Comparison of ENCODE assay signal across 23 cellular contexts in the genomic region with DNA sequence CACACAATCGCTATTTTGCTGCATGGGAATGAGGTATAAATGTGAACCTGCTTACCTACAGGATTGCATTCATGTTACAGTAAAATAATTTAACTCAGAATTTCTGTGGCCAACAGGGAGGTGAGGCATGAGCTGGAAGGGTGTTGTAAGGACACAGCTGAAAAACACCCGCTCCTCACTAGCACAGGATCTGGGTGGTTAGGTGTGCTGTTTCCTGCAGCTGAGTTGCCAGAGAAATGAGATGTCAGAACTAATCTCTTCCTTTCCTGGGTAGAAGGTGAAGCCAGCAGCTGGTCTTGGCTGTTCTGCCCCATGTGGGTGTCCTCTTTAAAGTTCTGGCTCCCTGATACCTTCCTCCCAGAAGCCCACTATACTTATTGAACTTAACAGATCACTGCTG.
"Had no signal": no experiment of that assay in that cellular context is flagged by ENCODE, and none has a peak within 500 bp of the region (broad histone marks: within the 10 kb centered on the region; RNA-seq: fewer than 3 reads in every experiment).

No MANE protein-coding gene starts in this region.

- H3K36me3 ChIP-seq: neural progenitor cell, ovary, right lobe of liver had no signal

- FAIRE-seq: bronchial epithelial cell had no signal

- H3K9me3 ChIP-seq: mucosa of descending colon, ovary, psoas muscle, right lobe of liver, testis had no signal

- H3K27ac Mint-ChIP-seq: activated CD4-positive, alpha-beta T cell treated with anti-CD3 and anti-CD28 coated beads, Interleukin-2, amount 10 ng/mL, durations not matched to agents 7 days and 5 days; activated CD8-positive, alpha-beta T cell treated with anti-CD3 and anti-CD28 coated beads, Interleukin-2, amount 10 ng/mL, durations not matched to agents 7 days and 5 days; activated T-cell treated with anti-CD3 and anti-CD28 coated beads, Interleukin-2, amount 50 U/mL, for 24 hours; activated T-helper 2 cell treated with anti-CD3 and anti-CD28 coated beads, Interferon-gamma antibody, Interleukin-2, Interleukin-4, amounts not matched to agents 10 μg/mL and 5 μg/mL and 100 μg/mL, durations not matched to agents 14 hours and 24 hours and 36 hours; naive thymus-derived CD4-positive, alpha-beta T cell; neural progenitor cell; stimulated activated effector memory CD8-positive, alpha-beta T cell treated with anti-CD3 and anti-CD28 coated beads, Interleukin-12 subunit alpha, Interleukin-12 subunit beta, amount 100 ng/mL, for 72 hours; T-helper 1 cell treated with Interleukin-12 subunit alpha and Interleukin-12 subunit beta and Interleukin-4 antibody, amounts not matched to agents 30 μg/mL and 1 μg/mL, for 36 hours had no signal

- H3K4me2 ChIP-seq: neural progenitor cell had no signal

- H3K4me3 ChIP-seq: dorsolateral prefrontal cortex, mucosa of descending colon, neural progenitor cell, ovary, psoas muscle, right lobe of liver, testis had no signal

- ATAC-seq: activated CD4-positive, CD25-positive, alpha-beta regulatory T cell treated with anti-CD3 and anti-CD28 coated beads, Interleukin-2, amount 50 U/mL, for 24 hours; activated CD8-positive, alpha-beta T cell treated with anti-CD3 and anti-CD28 coated beads, Interleukin-2, amount 10 ng/mL, durations not matched to agents 7 days and 5 days; left lobe of liver; mucosa of descending colon; naive thymus-derived CD4-positive, alpha-beta T cell; psoas muscle; right lobe of liver; stimulated activated effector memory CD8-positive, alpha-beta T cell treated with anti-CD3 and anti-CD28 coated beads, Interleukin-12 subunit alpha, Interleukin-12 subunit beta, amount 100 ng/mL, for 72 hours had no signal

- H3K9me3 Mint-ChIP-seq: activated CD4-positive, alpha-beta T cell treated with anti-CD3 and anti-CD28 coated beads, Interleukin-2, amount 10 ng/mL, durations not matched to agents 7 days and 5 days; activated T-cell treated with anti-CD3 and anti-CD28 coated beads, Interleukin-2, amount 50 U/mL, for 24 hours; activated T-helper 2 cell treated with anti-CD3 and anti-CD28 coated beads, Interferon-gamma antibody, Interleukin-2, Interleukin-4, amounts not matched to agents 10 μg/mL and 5 μg/mL and 100 μg/mL, durations not matched to agents 14 hours and 24 hours and 36 hours; neural progenitor cell; stimulated activated effector memory CD8-positive, alpha-beta T cell treated with anti-CD3 and anti-CD28 coated beads, Interleukin-12 subunit alpha, Interleukin-12 subunit beta, amount 100 ng/mL, for 72 hours; T-helper 1 cell treated with Interleukin-12 subunit alpha and Interleukin-12 subunit beta and Interleukin-4 antibody, amounts not matched to agents 30 μg/mL and 1 μg/mL, for 36 hours had no signal

- H3K4me1 ChIP-seq: psoas muscle, right lobe of liver had no signal

- H3K4me3 Mint-ChIP-seq: activated CD4-positive, alpha-beta T cell treated with anti-CD3 and anti-CD28 coated beads, Interleukin-2, amount 10 ng/mL, durations not matched to agents 7 days and 5 days; activated CD8-positive, alpha-beta T cell treated with anti-CD3 and anti-CD28 coated beads, Interleukin-2, amount 10 ng/mL, durations not matched to agents 7 days and 5 days; activated T-cell treated with anti-CD3 and anti-CD28 coated beads, Interleukin-2, amount 50 U/mL, for 24 hours; naive thymus-derived CD4-positive, alpha-beta T cell; neural progenitor cell; stimulated activated effector memory CD8-positive, alpha-beta T cell treated with anti-CD3 and anti-CD28 coated beads, Interleukin-12 subunit alpha, Interleukin-12 subunit beta, amount 100 ng/mL, for 72 hours; T-helper 1 cell treated with Interleukin-12 subunit alpha and Interleukin-12 subunit beta and Interleukin-4 antibody, amounts not matched to agents 30 μg/mL and 1 μg/mL, for 36 hours had no signal

- H3K27ac ChIP-seq: dorsolateral prefrontal cortex, neural progenitor cell, ovary, psoas muscle, right lobe of liver, testis had no signal

- H3K36me3 Mint-ChIP-seq: naive thymus-derived CD4-positive, alpha-beta T cell; neural progenitor cell; stimulated activated effector memory CD8-positive, alpha-beta T cell treated with anti-CD3 and anti-CD28 coated beads, Interleukin-12 subunit alpha, Interleukin-12 subunit beta, amount 100 ng/mL, for 72 hours had no signal

- H3K27me3 ChIP-seq: dorsolateral prefrontal cortex, neural progenitor cell, ovary, right lobe of liver, testis had no signal

- H3K4me1 Mint-ChIP-seq: activated CD4-positive, alpha-beta T cell treated with anti-CD3 and anti-CD28 coated beads, Interleukin-2, amount 10 ng/mL, durations not matched to agents 7 days and 5 days; stimulated activated effector memory CD8-positive, alpha-beta T cell treated with anti-CD3 and anti-CD28 coated beads, Interleukin-12 subunit alpha, Interleukin-12 subunit beta, amount 100 ng/mL, for 72 hours had no signal

- H2AFZ ChIP-seq: neural progenitor cell had no signal

- H3K9ac ChIP-seq: neural progenitor cell had no signal

- DNase-seq: activated CD4-positive, alpha-beta T cell treated with anti-CD3 and anti-CD28 coated beads, Interleukin-2, amount 10 ng/mL, durations not matched to agents 7 days and 5 days; activated CD8-positive, alpha-beta T cell treated with anti-CD3 and anti-CD28 coated beads, Interleukin-2, amount 10 ng/mL, durations not matched to agents 7 days and 5 days; activated naive CD4-positive, alpha-beta T cell treated with Interleukin-2 at 50 U/mL for 16 hours; activated T-cell treated with anti-CD3 and anti-CD28 coated beads, Interleukin-2, amount 50 U/mL, for 24 hours; dorsolateral prefrontal cortex; foreskin melanocyte; glutamatergic neuron; hippocampal formation; islet precursor cell; mucosa of descending colon; naive thymus-derived CD4-positive, alpha-beta T cell; ovary; psoas muscle; right lobe of liver; stimulated activated CD4-positive, alpha-beta T cell treated with anti-CD3 and anti-CD28 coated beads, Interleukin-4, amount 100 ng/mL, for 24 hours; testis had no signal
